In genomic region chr2:113138428-113139322, GRCh38 we compare ENCODE assay signal across 8 cellular contexts. TPM values are rescaled to one million over a fixed set of nuclear protein-coding genes. Genes with fewer than 3 reads are reported as not detected.
A peak's percentile ranks its signal among the peaks of the same experiment; 100 is the strongest.
DNase-seq lines count a peak whose midpoint lies in the region; ATAC-seq and TF ChIP-seq lines count a peak whose summit lies in the region.

No MANE protein-coding gene starts in this region.

- no peaks in the 10 kb centered on the region for H3K9me3 ChIP-seq in BE2C

- ATAC-seq in GM18502 (IDR thresholded peaks at IDR 0.05; ENCODE audit: poor library complexity, unreplicated experiment) (peak; percentile 58), HG02588 (IDR thresholded peaks at IDR 0.05; ENCODE audit: unreplicated experiment) (no peak)

- H3K4me1 ChIP-seq in BE2C, result no peaks in the 10 kb centered on the region

- peak; percentile 56 for TF ChIP-seq CTCF in BE2C (IDR thresholded peaks at IDR 0.05; ENCODE audit: low read depth, low read length)

- no peak overlapping the region for H3K4me3 ChIP-seq in BE2C (ENCODE audit: low read depth, low read length)

- peak; percentile 30 for DNase-seq in BE2C
- peak; percentile 59 for DNase-seq in HuH-7 (ENCODE audit: low spot score)
- DNase-seq in OCI-M1 (lab: John Stamatoyannopoulos, UW), result peak; percentile 86
- DNase-seq in activated naive CD4-positive, alpha-beta T cell treated with anti-CD3 and anti-CD28 coated beads, Interleukin-2, amount 50 U/mL, for 16 hours, result peak; percentile 24
- peak; percentile 79 for DNase-seq in glomerular visceral epithelial cell (ENCODE audit: extremely low spot score)
- DNase-seq in pons (ENCODE audit: low spot score), result peak; percentile 74

- no peaks in the 10 kb centered on the region for H3K27me3 ChIP-seq in BE2C

- no peaks in the 10 kb centered on the region for H3K36me3 ChIP-seq in BE2C

RNA-seq across cellular contexts. Expression of gene IL1RN, which starts 11.3 kb away (rescaled TPM):
- polyA plus RNA-seq in BE2C (2012; ENCODE audit: insufficient read depth, insufficient read length, low read depth), result not detected

RNA-seq across cellular contexts. Expression of gene PSD4, which starts 35.1 kb away (rescaled TPM):
- polyA plus RNA-seq in BE2C (2012; ENCODE audit: insufficient read depth, insufficient read length, low read depth), result 0.26 TPM

Comparison
In these comparisons a context has a peak if more than half of its experiments do, and no peak if none do; other contexts are left out.
1. DNase-seq: peak in every context shown above with its lines; median percentile 86 in OCI-M1; 79 in glomerular visceral epithelial cell; 74 in pons; 59 in HuH-7; 30 in BE2C; 24 in activated naive CD4-positive, alpha-beta T cell treated with anti-CD3 and anti-CD28 coated beads, Interleukin-2, amount 50 U/mL, for 16 hours.